In genomic region chr15:68765602-68766368, GRCh38 we compare ENCODE assay signal across 12 cellular contexts. TPM values are rescaled to one million over a fixed set of nuclear protein-coding genes. Genes with fewer than 3 reads are reported as not detected.
DNase-seq lines count a peak whose midpoint lies in the region; ATAC-seq and TF ChIP-seq lines count a peak whose summit lies in the region.
"Had no signal": no experiment of that assay in that cellular context is flagged by ENCODE, and none has a peak within 500 bp of the region (broad histone marks: within the 10 kb centered on the region; RNA-seq: fewer than 3 reads in every experiment).

No MANE protein-coding gene starts in this region.

- H3K9me3 Mint-ChIP-seq in type B pancreatic cell = no peaks in the 10 kb centered on the region
- no peaks in the 10 kb centered on the region for H3K9me3 Mint-ChIP-seq in Calu3 (ENCODE audit: low read depth, unreplicated experiment)
- H3K9me3 Mint-ChIP-seq: H9 had no signal

- ATAC-seq in GM18519 (IDR thresholded peaks at IDR 0.05; ENCODE audit: low FRiP score, unreplicated experiment) (no peak), GM21360 (IDR thresholded peaks at IDR 0.05; ENCODE audit: unreplicated experiment) (no peak)

- H3K27me3 Mint-ChIP-seq in type B pancreatic cell = no peaks in the 10 kb centered on the region
- H3K27me3 Mint-ChIP-seq in Calu3 (ENCODE audit: unreplicated experiment) = peaks cover 21% of the 10 kb centered on the region

- H3K36me3 Mint-ChIP-seq in type B pancreatic cell (no peaks in the 10 kb centered on the region), Calu3 (ENCODE audit: insufficient read depth, unreplicated experiment) (no peaks in the 10 kb centered on the region)

- BruUV-seq in Calu3 (replicated peaks; lab: Mats Ljungman, UMichigan) = no TSS peak

- CTCF ChIA-PET in Calu3 (lab: Charles Lee) = interaction anchor here (0.7 kb wide), 1 partner anchor 11 kb away, joined by 5 read pairs; no protein-coding TSS in a partner anchor

- H3K4me3 Mint-ChIP-seq in type B pancreatic cell = no peak overlapping the region
- no peak overlapping the region for H3K4me3 Mint-ChIP-seq in Calu3 (ENCODE audit: low read depth, unreplicated experiment)
- H3K4me3 Mint-ChIP-seq: H9 had no signal

- TF ChIP-seq CTCF in type B pancreatic cell (conservative IDR thresholded peaks at IDR 0.05) = no peak
- no peak for TF ChIP-seq CTCF in Calu3 (IDR thresholded peaks at IDR 0.05; ENCODE audit: unreplicated experiment)

- intact Hi-C loops in Calu3 (cut with micrococcal nuclease; ENCODE audit: unreplicated experiment) = no loop called here

- H3K27ac Mint-ChIP-seq in type B pancreatic cell = no peak overlapping the region
- no peak overlapping the region for H3K27ac Mint-ChIP-seq in Calu3 (ENCODE audit: unreplicated experiment)
- H3K27ac Mint-ChIP-seq: H9 had no signal

- H3K4me1 Mint-ChIP-seq in type B pancreatic cell (ENCODE audit: unreplicated experiment) = no peaks in the 10 kb centered on the region
- H3K4me1 Mint-ChIP-seq in Calu3 (ENCODE audit: low read depth, unreplicated experiment) = peaks cover 10% of the 10 kb centered on the region
- H3K4me1 Mint-ChIP-seq: H9 had no signal

- DNase-seq in NCI-H510A treated with DMSO at 0.1 percent for 48 hours (lab: John Stamatoyannopoulos, UW) (peak; percentile 4), NCI-H510A (lab: John Stamatoyannopoulos, UW) (no peak), NCI-H345 (lab: John Stamatoyannopoulos, UW) (peak; percentile 26), dermis microvascular lymphatic vessel endothelial cell (ENCODE audit: low read depth in 2 of 2) (peak; percentile 45 to 73), type B pancreatic cell (ENCODE audit: extremely low spot score, unreplicated experiment) (peak; percentile 8), Calu3 (no peak)
- DNase-seq: H9, Kasumi-1, NCI-H774, SIG-M5 had no signal

RNA-seq across cellular contexts. Expression of gene ANP32A, which starts 54.9 kb away (rescaled TPM):
- 45.3 and 52.5 TPM in 2 replicates for total RNA-seq in dermis microvascular lymphatic vessel endothelial cell
- total RNA-seq in type B pancreatic cell (ENCODE audit: low replicate concordance) = 167 and 222 TPM in 2 replicates
- total RNA-seq in Calu3 (2022) = 250 and 267 TPM in 2 replicates

Comparison
In these comparisons a context has a peak if more than half of its experiments do, and no peak if none do; other contexts are left out.
1. DNase-seq: peak in NCI-H510A treated with DMSO at 0.1 percent for 48 hours (single experiment), NCI-H345 (single experiment), dermis microvascular lymphatic vessel endothelial cell (2 of 2) and type B pancreatic cell (single experiment); none in NCI-H510A (single experiment) and Calu3 (single experiment).